36 cellular contexts compared by ENCODE assay signal in genomic region chr19:43705729-43706128, GRCh38. TPM values are rescaled to one million over a fixed set of nuclear protein-coding genes. Genes with fewer than 3 reads are reported as not detected.
"Had no signal": no experiment of that assay in that cellular context is flagged by ENCODE, and none has a peak within 500 bp of the region (broad histone marks: within the 10 kb centered on the region; RNA-seq: fewer than 3 reads in every experiment).

No MANE protein-coding gene starts in this region.

- H3K27ac Mint-ChIP-seq: activated CD4-positive, alpha-beta T cell treated with anti-CD3 and anti-CD28 coated beads for 36 hours; activated CD4-positive, alpha-beta T cell treated with anti-CD3 and anti-CD28 coated beads, Interleukin-2, amount 10 ng/mL, durations not matched to agents 7 days and 5 days; activated CD8-positive, alpha-beta memory T cell treated with anti-CD3 and anti-CD28 coated beads, Interleukin-2, amount 10 ng/mL, durations not matched to agents 7 days and 5 days; activated naive CD8-positive, alpha-beta T cell treated with anti-CD3 and anti-CD28 coated beads for 36 hours; IgD-negative memory B cell; T-helper 1 cell treated with Interleukin-12 subunit alpha and Interleukin-12 subunit beta and Interleukin-4 antibody, amounts not matched to agents 30 μg/mL and 1 μg/mL, for 36 hours had no signal

- H3K27me3 Mint-ChIP-seq: activated CD8-positive, alpha-beta memory T cell treated with anti-CD3 and anti-CD28 coated beads, Interleukin-2, amount 10 ng/mL, durations not matched to agents 7 days and 5 days; activated naive CD8-positive, alpha-beta T cell treated with anti-CD3 and anti-CD28 coated beads for 36 hours; central memory CD8-positive, alpha-beta T cell had no signal

- H3K9me3 ChIP-seq: ascending aorta, MG63, SJSA1 had no signal

- H3K4me2 ChIP-seq: SK-N-SH had no signal

- H3K9me3 Mint-ChIP-seq: central memory CD8-positive, alpha-beta T cell had no signal

- H3K36me3 ChIP-seq: ascending aorta, cardiac muscle cell, MG63, SJSA1 had no signal

- H3K4me3 Mint-ChIP-seq: activated CD4-positive, alpha-beta T cell treated with anti-CD3 and anti-CD28 coated beads for 36 hours; activated CD4-positive, alpha-beta T cell treated with anti-CD3 and anti-CD28 coated beads, Interleukin-2, amount 10 ng/mL, durations not matched to agents 7 days and 5 days; activated CD8-positive, alpha-beta memory T cell treated with anti-CD3 and anti-CD28 coated beads, Interleukin-2, amount 10 ng/mL, durations not matched to agents 7 days and 5 days; activated naive CD8-positive, alpha-beta T cell treated with anti-CD3 and anti-CD28 coated beads for 36 hours; central memory CD8-positive, alpha-beta T cell; IgD-negative memory B cell; T-helper 1 cell treated with Interleukin-12 subunit alpha and Interleukin-12 subunit beta and Interleukin-4 antibody, amounts not matched to agents 30 μg/mL and 1 μg/mL, for 36 hours had no signal

- H3K9ac ChIP-seq: SK-N-SH had no signal

- H3K27me3 ChIP-seq: ascending aorta, cardiac muscle cell, MG63, SJSA1 had no signal

- H3K27ac ChIP-seq: ascending aorta, cardiac muscle cell, SJSA1 had no signal

- DNase-seq: activated CD4-positive, alpha-beta T cell treated with anti-CD3 and anti-CD28 coated beads for 36 hours; activated CD4-positive, alpha-beta T cell treated with anti-CD3 and anti-CD28 coated beads, Interleukin-2, amount 10 ng/mL, durations not matched to agents 7 days and 5 days; activated CD4-positive, alpha-beta T cell treated with anti-CD3 and anti-CD28 coated beads, Interleukin-2, amount 50 U/mL, for 48 hours; activated CD8-positive, alpha-beta memory T cell treated with anti-CD3 and anti-CD28 coated beads for 24 hours; activated CD8-positive, alpha-beta memory T cell treated with anti-CD3 and anti-CD28 coated beads, Interleukin-2, amount 10 ng/mL, durations not matched to agents 7 days and 5 days; activated CD8-positive, alpha-beta memory T cell treated with anti-CD3 and anti-CD28 coated beads, Interleukin-2, amount 50 U/mL, for 48 hours; activated effector memory CD4-positive, alpha-beta T cell treated with anti-CD3 and anti-CD28 coated beads, Interleukin-2, amount 50 U/mL, for 16 hours; activated naive CD4-positive, alpha-beta T cell; activated naive CD4-positive, alpha-beta T cell treated with anti-CD3 and anti-CD28 coated beads, Interleukin-2, amount 50 U/mL, for 16 hours; activated naive CD8-positive, alpha-beta T cell treated with anti-CD3 and anti-CD28 coated beads for 36 hours; activated T-cell treated with anti-CD3 and anti-CD28 coated beads, Interleukin-2, amount 50 U/mL, for 48 hours; amygdala; Kasumi-1; KG1; MG63; NCI-H1048; NCI-H1105 treated with DMSO at 0.1 percent for 48 hours; NCI-H1436; NCI-H1694; NCI-H1930; NCI-H2081 treated with DMSO at 0.1 percent for 48 hours; NCI-H345; NCI-H524 treated with DMSO at 0.1 percent for 48 hours; SHP77 treated with DMSO at 0.1 percent for 48 hours; SK-N-SH; T-helper 9 cell had no signal

- H3K4me3 ChIP-seq: ascending aorta, cardiac muscle cell, MG63, SJSA1 had no signal

- H3K4me1 ChIP-seq: ascending aorta had no signal

- ATAC-seq: activated CD4-positive, alpha-beta T cell treated with anti-CD3 and anti-CD28 coated beads for 36 hours; activated CD4-positive, CD25-positive, alpha-beta regulatory T cell treated with anti-CD3 and anti-CD28 coated beads, Interleukin-2, amount 50 U/mL, for 24 hours; activated CD8-positive, alpha-beta memory T cell treated with anti-CD3 and anti-CD28 coated beads, Interleukin-2, amount 10 ng/mL, durations not matched to agents 7 days and 5 days; Panc1 had no signal

RNA-seq across cellular contexts. Expression of gene IRGC, which starts 10.1 kb away (rescaled TPM):
- total RNA-seq: activated CD4-positive, alpha-beta T cell treated with anti-CD3 and anti-CD28 coated beads for 36 hours; activated CD4-positive, alpha-beta T cell treated with anti-CD3 and anti-CD28 coated beads, Interleukin-2, amount 10 ng/mL, durations not matched to agents 7 days and 5 days; activated CD8-positive, alpha-beta memory T cell treated with anti-CD3 and anti-CD28 coated beads, Interleukin-2, amount 10 ng/mL, durations not matched to agents 7 days and 5 days; activated naive CD8-positive, alpha-beta T cell treated with anti-CD3 and anti-CD28 coated beads for 36 hours; ascending aorta; cardiac muscle cell; NCI-H460; RPMI7951; SJSA1 had no signal
- polyA plus RNA-seq: cardiac muscle cell, IgD-negative memory B cell, SK-N-SH had no signal
